Comparison of ENCODE assay signal across 1 cellular context in genomic region chr4:107419536-107419935, GRCh38.
TF ChIP-seq lines count a peak whose summit lies in the region.

No MANE protein-coding gene starts in this region.

TF ChIP-seq in HEK293, 187 proteins besides CTCF, POLR2A, EP300 and RAD21 (continued from another document):
- TF ChIP-seq ZNF223 (tag by site-specific recombination; IDR thresholded peaks at IDR 0.05) (peak; percentile 72; the same call in 1 of the 2 replicates), RBAK (tag by site-specific recombination; IDR thresholded peaks at IDR 0.05) (0 out of 2 replicates have a peak, but pooled peaks have one; percentile 55), KLF8 (tag by site-specific recombination; IDR thresholded peaks at IDR 0.05) (peak; percentile 16; the same call in 1 of the 2 replicates), ZNF639 (tag by site-specific recombination; IDR thresholded peaks at IDR 0.05) (peak; percentile 73; the same call in 1 of the 2 replicates), KLF17 (tag by site-specific recombination; IDR thresholded peaks at IDR 0.05) (0 out of 2 replicates have a peak, but pooled peaks have one; percentile 28), ZNF398 (tag by site-specific recombination; IDR thresholded peaks at IDR 0.05) (peak; percentile 34; the same call in 1 of the 2 replicates)
